Comparison of ENCODE assay signal across 23 cellular contexts in the genomic region with DNA sequence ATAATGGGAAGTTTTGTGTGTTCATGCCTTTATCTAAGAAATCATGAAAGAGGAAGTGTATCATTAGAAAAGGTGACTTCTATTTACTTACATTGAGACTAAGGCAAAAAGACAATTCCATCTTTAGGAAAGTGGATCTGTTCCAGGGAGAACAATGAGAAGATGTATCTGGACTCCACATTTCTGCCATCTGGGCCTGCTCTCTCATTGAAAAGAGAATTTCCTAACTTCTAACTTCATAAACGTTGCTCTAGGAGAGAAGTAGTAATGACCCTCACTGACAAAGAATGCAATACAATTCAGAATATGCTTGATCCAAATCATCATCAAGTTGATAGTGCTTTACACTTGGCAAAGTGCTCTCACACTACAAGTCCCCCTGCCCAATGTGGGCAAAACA.
"Had no signal": no experiment of that assay in that cellular context is flagged by ENCODE, and none has a peak within 500 bp of the region (broad histone marks: within the 10 kb centered on the region; RNA-seq: fewer than 3 reads in every experiment).

No MANE protein-coding gene starts in this region.

- H3K4me1 ChIP-seq: neural progenitor cell, parathyroid adenoma, psoas muscle, right lobe of liver, sigmoid colon, stomach, thyroid gland, tibial nerve, upper lobe of left lung, vagina had no signal

- H3K4me3 ChIP-seq: neural progenitor cell, ovary, psoas muscle, right lobe of liver, sigmoid colon, stomach, thoracic aorta, thyroid gland, tibial nerve, upper lobe of left lung, vagina had no signal

- H3K27ac ChIP-seq: neural progenitor cell, ovary, parathyroid adenoma, psoas muscle, right lobe of liver, sigmoid colon, stomach, thoracic aorta, thyroid gland, tibial nerve, upper lobe of left lung, vagina had no signal

- H2AFZ ChIP-seq: neural progenitor cell, parathyroid adenoma had no signal

- DNase-seq: occipital lobe; ovary; posterior cingulate gyrus; psoas muscle; right cardiac atrium; right lobe of liver; sigmoid colon; small intestine; stimulated activated CD4-positive, alpha-beta T cell treated with anti-CD3 and anti-CD28 coated beads, Interleukin-15, amount 100 ng/mL, for 24 hours; stimulated activated CD4-positive, alpha-beta T cell treated with anti-CD3 and anti-CD28 coated beads, Interleukin-2, amount 100 ng/mL, for 24 hours; stimulated activated CD4-positive, alpha-beta T cell treated with anti-CD3 and anti-CD28 coated beads, Interleukin-2, amount 100 ng/mL, for 48 hours; stimulated activated CD4-positive, alpha-beta T cell treated with anti-CD3 and anti-CD28 coated beads, Interleukin-4, amount 100 ng/mL, for 24 hours; stimulated activated naive B cell treated with anti-CD40 and anti-IgM and Interleukin-4, amounts not matched to agents 10 μg/mL and 1 μg/mL and 100 μg/mL, for 72 hours; stimulated activated naive CD4-positive, alpha-beta T cell treated with Interleukin-2 at 50 U/mL for 16 hours; stomach; thyroid gland; trophoblast cell; upper lobe of left lung had no signal

- H3K4me2 ChIP-seq: neural progenitor cell had no signal

- H3K9ac ChIP-seq: neural progenitor cell, parathyroid adenoma had no signal

- H3K27me3 ChIP-seq: neural progenitor cell, ovary, right lobe of liver, sigmoid colon, stomach, thyroid gland, tibial nerve, upper lobe of left lung, vagina had no signal

- H3K79me2 ChIP-seq: parathyroid adenoma had no signal

- H3K36me3 ChIP-seq: neural progenitor cell, ovary, right lobe of liver, sigmoid colon, stomach, thoracic aorta, thyroid gland, tibial nerve, upper lobe of left lung, vagina had no signal

- H3K9me3 ChIP-seq: ovary, psoas muscle, right lobe of liver, sigmoid colon, thoracic aorta, thyroid gland, upper lobe of left lung, vagina had no signal
